ENCODE assay signal across 8 cellular contexts in the genomic region with DNA sequence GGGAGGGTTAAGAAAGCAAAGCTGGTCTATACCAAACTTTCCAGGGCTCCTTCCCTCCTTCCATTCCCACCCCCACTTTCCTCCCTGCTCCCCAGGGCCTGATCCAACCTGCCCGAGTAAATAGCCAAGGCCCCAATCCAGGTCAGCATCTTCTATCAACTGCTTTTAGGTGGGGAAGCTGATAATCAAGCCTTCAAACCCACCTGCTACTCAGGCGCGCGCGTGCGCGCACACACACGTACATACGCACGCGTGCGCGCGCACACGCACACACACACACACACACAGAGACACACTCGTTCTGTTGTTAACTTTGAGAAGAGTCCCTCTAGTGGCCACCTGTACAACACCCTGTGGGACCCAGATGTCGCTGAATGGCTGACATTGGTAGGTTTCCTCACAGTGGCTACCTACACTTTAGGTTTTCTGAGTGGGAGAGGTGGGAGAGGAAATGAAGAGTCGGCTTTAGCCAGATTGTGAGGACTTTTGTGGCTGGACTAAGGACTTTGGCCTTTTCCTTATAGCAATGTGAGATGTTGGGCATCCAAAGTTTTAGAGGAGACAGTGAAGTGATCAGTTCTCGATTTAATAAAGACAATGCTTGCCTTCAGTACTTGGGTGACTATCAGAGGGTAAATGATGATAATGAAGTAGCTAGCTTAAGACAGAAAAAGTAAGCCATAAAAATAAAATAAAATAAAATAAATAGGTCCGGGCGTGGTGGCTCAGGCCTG. TPM values are rescaled to one million over a fixed set of nuclear protein-coding genes. Genes with fewer than 3 reads are reported as not detected.
A peak's percentile ranks its signal among the peaks of the same experiment; 100 is the strongest.
DNase-seq lines count a peak whose midpoint lies in the region; ATAC-seq, FAIRE-seq and TF ChIP-seq lines count a peak whose summit lies in the region.

No MANE protein-coding gene starts in this region.

- H3K4me3 ChIP-seq in RWPE2 (ENCODE audit: severe bottlenecking), result no peak overlapping the region
- peak overlapping the region in 2 of 10 donors; percentile 23 to 28 for H3K4me3 ChIP-seq in heart right ventricle
- H3K4me3 ChIP-seq in gastrocnemius medialis, result no peak overlapping the region

- DNase-seq in GM12891 (ENCODE audit: insufficient read length, low spot score) (peak; percentile 39), RWPE2 (ENCODE audit: low spot score) (peak; percentile 79), heart right ventricle (peak; percentile 25 to 54), gastrocnemius medialis (no peak)
- peak; percentile 50 for DNase-seq in activated naive CD4-positive, alpha-beta T cell treated with Interleukin-2 at 50 U/mL for 16 hours

- peak; percentile 84 for FAIRE-seq in GM12891 (lab: Jason Lieb, UNC)

- H3K9me3 ChIP-seq in RWPE2 (ENCODE audit: severe bottlenecking), result no peaks in the 10 kb centered on the region
- H3K9me3 ChIP-seq in heart right ventricle, result peaks cover 0 to 6% (median 0%) of the 10 kb centered on the region in 11 donors
- H3K9me3 ChIP-seq in gastrocnemius medialis, result no peaks in the 10 kb centered on the region

- 22 to 36% methylated on average over 21 of the region's 21 CpGs for WGBS in heart right ventricle, 2 donors

- intact Hi-C loops in heart right ventricle (cut with DNase I), result no loop called here
- intact Hi-C loops in gastrocnemius medialis (cut with DNase I; ENCODE audit: low total_unique reads), result no loop called here

- peak; percentile 84 for ATAC-seq in HG03460 (IDR thresholded peaks at IDR 0.05; ENCODE audit: unreplicated experiment)
- peak; percentile 90 for ATAC-seq in RWPE2 (ENCODE audit: low read depth)
- ATAC-seq in heart right ventricle, result peak in 7 of 8 donors; percentile 50 to 78 (median 63)
- no peak for ATAC-seq in gastrocnemius medialis
- ATAC-seq in GM18520 (IDR thresholded peaks at IDR 0.05; ENCODE audit: unreplicated experiment), result no peak
- no peak for ATAC-seq in GM21717 (IDR thresholded peaks at IDR 0.05; ENCODE audit: unreplicated experiment)

- H3K36me3 ChIP-seq in RWPE2 (ENCODE audit: low read depth), result no peaks in the 10 kb centered on the region
- no peaks in the 10 kb centered on the region for H3K36me3 ChIP-seq in heart right ventricle
- H3K36me3 ChIP-seq in gastrocnemius medialis, result no peaks in the 10 kb centered on the region

- H3K4me1 ChIP-seq in RWPE2 (ENCODE audit: insufficient read depth, poor library complexity, severe bottlenecking) (no peaks in the 10 kb centered on the region), heart right ventricle (no peaks in the 10 kb centered on the region), gastrocnemius medialis (no peaks in the 10 kb centered on the region)

- H3K27ac ChIP-seq in RWPE2 (ENCODE audit: poor library complexity, severe bottlenecking) (no peak overlapping the region), heart right ventricle (no peak overlapping the region), gastrocnemius medialis (no peak overlapping the region)

- no peak for TF ChIP-seq POLR2A in GM12891 (IDR thresholded peaks at IDR 0.05; ENCODE audit: low read depth, low read length)
- no peak for TF ChIP-seq POLR2A in gastrocnemius medialis (IDR thresholded peaks at IDR 0.05)

- in situ Hi-C loops in gastrocnemius medialis (cut with MboI; ENCODE audit: low sequenced_read_pairs in 4 of 4), result no loop called here

- H3K27me3 ChIP-seq in RWPE2 (ENCODE audit: insufficient read depth, poor library complexity, severe bottlenecking), result no peaks in the 10 kb centered on the region
- no peaks in the 10 kb centered on the region for H3K27me3 ChIP-seq in heart right ventricle
- H3K27me3 ChIP-seq in gastrocnemius medialis, result no peaks in the 10 kb centered on the region

- TF ChIP-seq CTCF in RWPE2 (IDR thresholded peaks at IDR 0.05; ENCODE audit: poor library complexity, severe bottlenecking), result peak; percentile 97
- peak in 8 of 9 donors; percentile 15 to 67 (median 58) for TF ChIP-seq CTCF in heart right ventricle (IDR thresholded peaks at IDR 0.05)
- peak in 3 of 5 experiments; percentile 10 to 39 (median 36) for TF ChIP-seq CTCF in gastrocnemius medialis (IDR thresholded peaks at IDR 0.05 in 4 of 5, conservative IDR thresholded peaks at IDR 0.05 in 1 of 5)

TF ChIP-seq in GM12891, 5 proteins besides CTCF, POLR2A, EP300 and RAD21:
- TF ChIP-seq SPI1 (IDR thresholded peaks at IDR 0.05; ENCODE audit: low read depth, low read length), result no peak
- TF ChIP-seq POU2F2 (IDR thresholded peaks at IDR 0.05; ENCODE audit: low read depth, low read length), result no peak
- TF ChIP-seq TAF1 (IDR thresholded peaks at IDR 0.05; ENCODE audit: low read depth, low read length), result no peak
- TF ChIP-seq POLR2AphosphoS5 (IDR thresholded peaks at IDR 0.05; ENCODE audit: low read depth, low read length), result no peak
- TF ChIP-seq PAX5 (IDR thresholded peaks at IDR 0.05; ENCODE audit: insufficient read depth, low read length, severe bottlenecking), result no peak

RNA-seq across cellular contexts. Expression of a gene that starts 45.4 kb away (rescaled TPM):
- 0.27 TPM for polyA plus RNA-seq in GM12891 (2012; ENCODE audit: low read depth, missing spikeins)
- 10 to 100 TPM; 35.5 to 69.0 (median 48.4) TPM for total RNA-seq in heart right ventricle
- polyA plus RNA-seq in heart right ventricle, result 10 to 100 TPM in 1 of 2 donors, 1 to 10 TPM in 1; 9.4 to 25.7 TPM
- 10 to 100 TPM in 3 of 4 donors, 1 to 10 TPM in 1; 7.4 to 46.0 (median 11.4) TPM for total RNA-seq in gastrocnemius medialis

Comparison
In these comparisons a context has a peak if more than half of its experiments do, and no peak if none do; other contexts are left out.
1. DNase-seq: peak in GM12891 (single experiment), RWPE2 (single experiment), activated naive CD4-positive, alpha-beta T cell treated with Interleukin-2 at 50 U/mL for 16 hours (single experiment) and heart right ventricle (2 of 2); none in gastrocnemius medialis (0 of 2).
2. ATAC-seq: peak in HG03460 (single experiment), RWPE2 (single experiment) and heart right ventricle (7 of 8); none in gastrocnemius medialis (0 of 2), GM18520 (single experiment) and GM21717 (single experiment).
3. CTCF ChIP-seq: peak in every context shown above with its lines; median percentile 97 in RWPE2; 58 in heart right ventricle; 36 in gastrocnemius medialis.